ENCODE assay signal across 10 cellular contexts in the genomic region with DNA sequence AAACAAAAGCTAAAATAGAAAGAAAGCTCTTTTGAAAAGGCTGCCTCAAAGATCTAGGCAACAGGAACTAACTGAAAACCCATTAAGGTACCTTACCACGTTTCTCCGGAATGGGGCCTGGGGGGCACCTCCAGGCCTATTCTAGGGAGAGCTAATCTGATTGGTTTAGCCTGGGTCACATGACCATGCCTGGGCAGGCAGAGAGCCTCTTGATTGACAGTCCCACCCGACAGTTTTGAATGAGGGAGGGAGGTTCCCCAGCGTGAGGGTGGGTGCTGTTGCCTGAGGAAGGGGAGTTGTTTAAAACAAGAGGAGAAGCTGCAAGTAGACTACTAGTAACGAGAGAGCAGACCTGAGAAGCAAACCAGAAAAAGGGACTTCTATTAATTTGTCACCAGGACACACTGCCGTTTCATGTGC.
DNase-seq lines count a peak whose midpoint lies in the region; ATAC-seq and TF ChIP-seq lines count a peak whose summit lies in the region.
"Had no signal": no experiment of that assay in that cellular context is flagged by ENCODE, and none has a peak within 500 bp of the region (broad histone marks: within the 10 kb centered on the region; RNA-seq: fewer than 3 reads in every experiment).

No MANE protein-coding gene starts in this region.

- no peaks in the 10 kb centered on the region for H3K9me3 ChIP-seq in left ventricle myocardium inferior (replicated peaks)
- H3K9me3 ChIP-seq in upper lobe of right lung = no peaks in the 10 kb centered on the region
- no peaks in the 10 kb centered on the region for H3K9me3 ChIP-seq in left lung
- H3K9me3 ChIP-seq: vagina had no signal

- H3K4me1 ChIP-seq in left ventricle myocardium inferior (peaks cover 26% of the 10 kb centered on the region), upper lobe of right lung (no peaks in the 10 kb centered on the region), left lung (no peaks in the 10 kb centered on the region)
- H3K4me1 ChIP-seq: parathyroid adenoma, vagina had no signal

- TF ChIP-seq CTCF in left ventricle myocardium inferior (IDR thresholded peaks at IDR 0.05; ENCODE audit: borderline replicate concordance) (no peak), upper lobe of right lung (IDR thresholded peaks at IDR 0.05) (no peak), left lung (IDR thresholded peaks at IDR 0.05) (no peak)

- no peak for DNase-seq in left ventricle myocardium inferior
- no peak for DNase-seq in Right ventricle myocardium superior
- DNase-seq in NCI-H1930 (lab: John Stamatoyannopoulos, UW) = peak; percentile 60 to 77
- DNase-seq in globus pallidus (ENCODE audit: low spot score) = peak; percentile 34
- DNase-seq in upper lobe of right lung = no peak
- DNase-seq in left lung = no peak
- no peak for DNase-seq in activated gamma-delta T cell treated with Interleukin-2 at 50 U/mL for 16 hours

- H3K4me3 ChIP-seq in left ventricle myocardium inferior = peak overlapping the region; percentile 12
- H3K4me3 ChIP-seq in upper lobe of right lung = no peak overlapping the region
- H3K4me3 ChIP-seq in left lung = no peak overlapping the region
- H3K4me3 ChIP-seq: vagina had no signal

- ATAC-seq in Right ventricle myocardium superior (ENCODE audit: poor library complexity) (no peak), upper lobe of right lung (peak; percentile 38), GM21576 (IDR thresholded peaks at IDR 0.05; ENCODE audit: unreplicated experiment) (no peak), left lung (no peak)

- H3K27ac ChIP-seq in left ventricle myocardium inferior (replicated peaks) = no peak overlapping the region
- no peak overlapping the region for H3K27ac ChIP-seq in upper lobe of right lung
- H3K27ac ChIP-seq in left lung = no peak overlapping the region
- H3K27ac ChIP-seq: parathyroid adenoma, vagina had no signal

- intact Hi-C loops in left ventricle myocardium inferior (cut with micrococcal nuclease) (no loop called here), Right ventricle myocardium superior (cut with DNase I) (loop anchor here (10.0 kb wide), 1 partner anchor 1516 kb away; the partner anchor contains the start of genes DNAH3 and LDAF1), upper lobe of right lung (cut with DNase I) (no loop called here), left lung (cut with DNase I) (loop anchor here in 1 of 2 donors (10.0 kb wide), 1 partner anchor 1096 kb away; no protein-coding TSS in a partner anchor)

- H3K36me3 ChIP-seq in left ventricle myocardium inferior = no peaks in the 10 kb centered on the region
- no peaks in the 10 kb centered on the region for H3K36me3 ChIP-seq in upper lobe of right lung
- no peaks in the 10 kb centered on the region for H3K36me3 ChIP-seq in left lung
- H3K36me3 ChIP-seq: vagina had no signal

- H3K27me3 ChIP-seq in left ventricle myocardium inferior (ENCODE audit: low read depth) (peaks cover 33% of the 10 kb centered on the region), upper lobe of right lung (no peaks in the 10 kb centered on the region), left lung (peaks cover 0 to 52% of the 10 kb centered on the region in 2 donors)
- H3K27me3 ChIP-seq: vagina had no signal

Comparison
In these comparisons a context has a peak if more than half of its experiments do, and no peak if none do; other contexts are left out.
1. DNase-seq: peak in NCI-H1930 (2 of 2) and globus pallidus (single experiment); none in left ventricle myocardium inferior (single experiment), Right ventricle myocardium superior (single experiment), upper lobe of right lung (single experiment), left lung (0 of 2) and activated gamma-delta T cell treated with Interleukin-2 at 50 U/mL for 16 hours (single experiment).